In genomic region chr15:74146277-74146800, GRCh38 we compare ENCODE assay signal across 26 cellular contexts. TPM values are rescaled to one million over a fixed set of nuclear protein-coding genes. Genes with fewer than 3 reads are reported as not detected.
"Had no signal": no experiment of that assay in that cellular context is flagged by ENCODE, and none has a peak within 500 bp of the region (broad histone marks: within the 10 kb centered on the region; RNA-seq: fewer than 3 reads in every experiment).

No MANE protein-coding gene starts in this region.

- FAIRE-seq: HepG2, K562 had no signal

- DNase-seq: IMR-90; Kasumi-1; MM.1S; NCI-H1092 treated with DMSO at 0.1 percent for 48 hours; NCI-H1436; NCI-H1694; NCI-H187 treated with DMSO at 0.1 percent for 48 hours; NCI-H2029 treated with DMSO at 0.1 percent for 48 hours; NCI-H345; NCI-H446 treated with DMSO at 0.1 percent for 48 hours; NCI-H510A treated with DMSO at 0.1 percent for 48 hours; NCI-H526; NK-92 treated with Interleukin-12 subunit alpha and Interleukin-12 subunit beta, amount 100 ng/mL, for 24 hours; PC-3; Peyer's patch; SHP77 treated with DMSO at 0.1 percent for 48 hours; SJCRH30; SW 1271; T-cell had no signal

- H3K4me1 ChIP-seq: Peyer's patch had no signal

- H3K9ac ChIP-seq: KMS-11 had no signal

- H3K27me3 ChIP-seq: Peyer's patch, SJCRH30 had no signal

- H3K36me3 ChIP-seq: Peyer's patch, SJCRH30 had no signal

- ATAC-seq: HepG2, K562, PC-3, Right ventricle myocardium inferior, T-cell had no signal

- H3K4me3 ChIP-seq: K562, Peyer's patch, SJCRH30 had no signal

- H3K4me2 ChIP-seq: KMS-11 had no signal

- H3K9me3 ChIP-seq: Peyer's patch had no signal

- H3K27ac ChIP-seq: KMS-11, Peyer's patch, SJCRH30 had no signal

RNA-seq across cellular contexts. Expression of gene ISLR2, which starts 16.0 kb away (rescaled TPM):
- total RNA-seq: HepG2, HT1080, IMR-90, K562, OCI-LY7, SJCRH30 had no signal
- polyA plus RNA-seq: HepG2, IMR-90, K562 had no signal

RNA-seq across cellular contexts. Expression of gene ISLR, which starts 27.2 kb away (rescaled TPM):
- total RNA-seq: HepG2, K562, M059J, OCI-LY7, PC-3 had no signal
- polyA plus RNA-seq: HepG2, K562 had no signal

RNA-seq across cellular contexts. Expression of gene STRA6, which starts 56.2 kb away (rescaled TPM):
- total RNA-seq: HT1080, IMR-90, OCI-LY7, Right ventricle myocardium inferior, T-cell had no signal
